Comparison of ENCODE assay signal across 8 cellular contexts in genomic region chr21:34882719-34883131, GRCh38.
DNase-seq lines count a peak whose midpoint lies in the region; ATAC-seq and TF ChIP-seq lines count a peak whose summit lies in the region.

No MANE protein-coding gene starts in this region.

- peak overlapping the region; percentile 100 for H3K27ac Mint-ChIP-seq in activated T-helper 17 cell treated with anti-CD3 and anti-CD28 coated beads, Interleukin-2, amount 50 U/mL, for 72 hours
- H3K27ac Mint-ChIP-seq in glutamatergic neuron (ENCODE audit: unreplicated experiment): no peak overlapping the region

- H3K4me3 ChIP-seq in mucosa of stomach (ENCODE audit: low read length) (peak overlapping the region; percentile 43), thyroid gland (replicated peaks in 1 of 3) (no peak overlapping the region)

- H3K36me3 ChIP-seq in mucosa of stomach (ENCODE audit: control insufficient read depth, insufficient read depth, low read length) (no peaks in the 10 kb centered on the region), thyroid gland (peaks cover 0 to 6% of the 10 kb centered on the region in 2 donors)

- no peaks in the 10 kb centered on the region for H3K27me3 Mint-ChIP-seq in activated T-helper 17 cell treated with anti-CD3 and anti-CD28 coated beads, Interleukin-2, amount 50 U/mL, for 72 hours
- H3K27me3 Mint-ChIP-seq in glutamatergic neuron (ENCODE audit: unreplicated experiment): peaks cover 8% of the 10 kb centered on the region

- H3K4me1 ChIP-seq in mucosa of stomach (ENCODE audit: control insufficient read depth, insufficient read depth, low read length) (peaks cover 13% of the 10 kb centered on the region), thyroid gland (peaks cover 11 to 28% of the 10 kb centered on the region in 2 donors)

- H3K27me3 ChIP-seq in mucosa of stomach (ENCODE audit: control insufficient read depth, insufficient read depth, low read length) (no peaks in the 10 kb centered on the region), thyroid gland (peaks cover 25% of the 10 kb centered on the region)

- H3K27ac ChIP-seq in thyroid gland: no peak overlapping the region

- no peak for TF ChIP-seq CTCF in glutamatergic neuron (IDR thresholded peaks at IDR 0.05; ENCODE audit: partially characterized antibody, unreplicated experiment)
- TF ChIP-seq CTCF in thyroid gland (IDR thresholded peaks at IDR 0.05): no peak

- DNase-seq in ELR (ENCODE audit: low read depth) (peak; percentile 46), glutamatergic neuron (no peak), thyroid gland (no peak), DMS 273 treated with DMSO at 0.1 percent for 48 hours (lab: John Stamatoyannopoulos, UW) (no peak)

- ATAC-seq in HG03108 (IDR thresholded peaks at IDR 0.05; ENCODE audit: unreplicated experiment) (peak; percentile 57), HG03565 (IDR thresholded peaks at IDR 0.05; ENCODE audit: unreplicated experiment) (no peak)
- no peak for ATAC-seq in activated T-helper 17 cell treated with anti-CD3 and anti-CD28 coated beads, Interleukin-2, amount 50 U/mL, for 72 hours (replicated peaks)

- H3K9me3 Mint-ChIP-seq in activated T-helper 17 cell treated with anti-CD3 and anti-CD28 coated beads, Interleukin-2, amount 50 U/mL, for 72 hours: no peaks in the 10 kb centered on the region
- H3K9me3 Mint-ChIP-seq in glutamatergic neuron (ENCODE audit: unreplicated experiment): no peaks in the 10 kb centered on the region

- 83 to 87% methylated on average over 2 of the region's 2 CpGs for WGBS in thyroid gland, 2 donors

- peak overlapping the region; percentile 95 for H3K4me3 Mint-ChIP-seq in activated T-helper 17 cell treated with anti-CD3 and anti-CD28 coated beads, Interleukin-2, amount 50 U/mL, for 72 hours
- H3K4me3 Mint-ChIP-seq in glutamatergic neuron (ENCODE audit: unreplicated experiment): no peak overlapping the region

- peaks cover 100% of the 10 kb centered on the region for H3K36me3 Mint-ChIP-seq in activated T-helper 17 cell treated with anti-CD3 and anti-CD28 coated beads, Interleukin-2, amount 50 U/mL, for 72 hours (ENCODE audit: low read depth)
- no peaks in the 10 kb centered on the region for H3K36me3 Mint-ChIP-seq in glutamatergic neuron (ENCODE audit: unreplicated experiment)

- intact Hi-C loops in thyroid gland (cut with DNase I): loop anchor here (10.0 kb wide), 3 partner anchors 58 to 522 kb away; no protein-coding TSS in a partner anchor

- peaks cover 38% of the 10 kb centered on the region for H3K4me1 Mint-ChIP-seq in activated T-helper 17 cell treated with anti-CD3 and anti-CD28 coated beads, Interleukin-2, amount 50 U/mL, for 72 hours
- peaks cover 2% of the 10 kb centered on the region for H3K4me1 Mint-ChIP-seq in glutamatergic neuron (ENCODE audit: low read depth, unreplicated experiment)

- no peak for TF ChIP-seq POLR2A in thyroid gland (IDR thresholded peaks at IDR 0.05)

- H3K9me3 ChIP-seq in mucosa of stomach (ENCODE audit: control insufficient read depth, low read length) (no peaks in the 10 kb centered on the region), thyroid gland (no peaks in the 10 kb centered on the region)

- H3K9ac ChIP-seq in mucosa of stomach (ENCODE audit: low read length): peak overlapping the region; percentile 94
